13 cellular contexts compared by ENCODE assay signal in genomic region chr4:54053322-54053721, GRCh38. TPM values are rescaled to one million over a fixed set of nuclear protein-coding genes. Genes with fewer than 3 reads are reported as not detected.
A peak's percentile ranks its signal among the peaks of the same experiment; 100 is the strongest.
DNase-seq lines count a peak whose midpoint lies in the region; ATAC-seq and TF ChIP-seq lines count a peak whose summit lies in the region.
"Not testable (repeated sequence)": the region's sequence is repeated elsewhere in the genome, so short reads cannot be mapped to it uniquely, and the experiment has no call there.
"Had no signal": no experiment of that assay in that cellular context is flagged by ENCODE, and none has a peak within 500 bp of the region (broad histone marks: within the 10 kb centered on the region; RNA-seq: fewer than 3 reads in every experiment).

No MANE protein-coding gene starts in this region.

- H3K79me2 ChIP-seq in trophoblast cell (ENCODE audit: control insufficient read depth, insufficient read depth, low read length, poor library complexity): not testable (repeated sequence)

- H3K9ac ChIP-seq in liver (ENCODE audit: low read depth in 1 of 2, low read length in 2 of 2); trophoblast cell (ENCODE audit: low read length): not testable (repeated sequence)

- CTCF ChIA-PET in activated CD4-positive, alpha-beta memory T cell treated with anti-CD3 and anti-CD28 coated beads for 36 hours (lab: Charles Lee): interaction anchor here (0.9 kb wide), 1 partner anchor 181 kb away, joined by 3 read pairs; no protein-coding TSS in a partner anchor

- H4K12ac ChIP-seq in trophoblast cell (ENCODE audit: low read depth, low read length): not testable (repeated sequence)

- H3K79me1 ChIP-seq in trophoblast cell (ENCODE audit: low read length): not testable (repeated sequence)

- H3K36me3 ChIP-seq in MG63: peaks cover 54% of the 10 kb centered on the region
- H3K36me3 ChIP-seq in liver (ENCODE audit: control insufficient read depth in 4 of 4, insufficient read depth in 3 of 4, low read depth in 1 of 4, low read length in 3 of 4); trophoblast cell (ENCODE audit: control insufficient read depth in 1 of 2, insufficient read depth in 2 of 2, low read length in 2 of 2): not testable (repeated sequence)

- POLR2A ChIA-PET in activated CD4-positive, alpha-beta memory T cell treated with anti-CD3 and anti-CD28 coated beads for 36 hours (lab: Charles Lee): interaction anchor here (0.6 kb wide), 1 partner anchor 10 kb away, joined by 3 read pairs; no protein-coding TSS in a partner anchor

- H3K4me1 ChIP-seq in liver (ENCODE audit: control insufficient read depth in 4 of 4, insufficient read depth in 4 of 4, low read length in 3 of 4): peaks cover 5 to 61% (median 40%) of the 10 kb centered on the region in 4 donors
- H3K4me1 ChIP-seq in trophoblast cell (ENCODE audit: control insufficient read depth in 1 of 2, insufficient read depth in 2 of 2, low read length in 2 of 2): not testable (repeated sequence)

- H3K27me3 ChIP-seq in MG63; liver (ENCODE audit: control insufficient read depth in 4 of 4, insufficient read depth in 4 of 4, low read length in 3 of 4); trophoblast cell (ENCODE audit: insufficient read depth, low read length): not testable (repeated sequence)

- H3K4me2 ChIP-seq in trophoblast cell (ENCODE audit: low read length): not testable (repeated sequence)

- H3K4me3 Mint-ChIP-seq in activated CD4-positive, alpha-beta memory T cell treated with anti-CD3 and anti-CD28 coated beads for 36 hours: not testable (repeated sequence)

- not testable (repeated sequence) for TF ChIP-seq RAD21 in liver (IDR thresholded peaks at IDR 0.05)

- H3K18ac ChIP-seq in trophoblast cell (ENCODE audit: low read length): not testable (repeated sequence)

- H2AK5ac ChIP-seq in trophoblast cell (ENCODE audit: low read length): not testable (repeated sequence)

- H4K91ac ChIP-seq in trophoblast cell (ENCODE audit: low read depth, low read length): not testable (repeated sequence)

- not testable (repeated sequence) for H3K27ac Mint-ChIP-seq in activated CD4-positive, alpha-beta memory T cell treated with anti-CD3 and anti-CD28 coated beads for 36 hours

- not testable (repeated sequence) for H3K4me3 ChIP-seq in MG63; liver (ENCODE audit: low read depth in 1 of 3, low read length in 3 of 3); trophoblast cell (ENCODE audit: low read depth, low read length)

- not testable (repeated sequence) for H2AFZ ChIP-seq in trophoblast cell (ENCODE audit: insufficient read depth, low read length, poor library complexity)

- not testable (repeated sequence) for ATAC-seq in Right ventricle myocardium inferior

- H3K14ac ChIP-seq in trophoblast cell (ENCODE audit: low read length): not testable (repeated sequence)

- not testable (repeated sequence) for H3K23ac ChIP-seq in trophoblast cell (ENCODE audit: low read length)

- H3K27me3 Mint-ChIP-seq in activated CD4-positive, alpha-beta memory T cell treated with anti-CD3 and anti-CD28 coated beads for 36 hours: not testable (repeated sequence)

- H3K4me1 Mint-ChIP-seq in activated CD4-positive, alpha-beta memory T cell treated with anti-CD3 and anti-CD28 coated beads for 36 hours (ENCODE audit: low read depth): peaks cover 57% of the 10 kb centered on the region

- H3K9me3 Mint-ChIP-seq in activated CD4-positive, alpha-beta memory T cell treated with anti-CD3 and anti-CD28 coated beads for 36 hours: not testable (repeated sequence)

- H2BK120ac ChIP-seq in trophoblast cell (ENCODE audit: insufficient read depth, low read length, poor library complexity): not testable (repeated sequence)

- H3K27ac ChIP-seq in liver (ENCODE audit: low read depth in 1 of 2, low read length in 2 of 2): peak overlapping the region in 1 of 2 donors; percentile 25
- not testable (repeated sequence) for H3K27ac ChIP-seq in trophoblast cell (ENCODE audit: low read depth, low read length)

- H3K4ac ChIP-seq in trophoblast cell (ENCODE audit: low read depth, low read length): not testable (repeated sequence)

- DNase-seq in ELR (ENCODE audit: low read depth) (peak; percentile 8), MG63 (peak; percentile 47), NCI-H226 (peak; percentile 5), Right ventricle myocardium inferior (ENCODE audit: missing footprints) (peak; percentile 68), trophoblast cell (peak; percentile 26 to 67)
- DNase-seq in activated CD4-positive, alpha-beta memory T cell treated with anti-CD3 and anti-CD28 coated beads for 36 hours: peak; percentile 12

- not testable (repeated sequence) for H3K36me3 Mint-ChIP-seq in activated CD4-positive, alpha-beta memory T cell treated with anti-CD3 and anti-CD28 coated beads for 36 hours

- intact Hi-C loops in activated CD4-positive, alpha-beta memory T cell treated with anti-CD3 and anti-CD28 coated beads for 36 hours (cut with micrococcal nuclease); Right ventricle myocardium inferior (cut with DNase I): not testable (repeated sequence)

- 42% methylated on average over 5 of the region's 5 CpGs for WGBS in liver
- no CpG with 5 or more reads among the region's 5 CpGs for WGBS in trophoblast cell (ENCODE audit: extremely low coverage, insufficient coverage, insufficient read length)

- not testable (repeated sequence) for H4K8ac ChIP-seq in trophoblast cell (ENCODE audit: low read depth, low read length)

- not testable (repeated sequence) for TF ChIP-seq CTCF in liver (IDR thresholded peaks at IDR 0.05; ENCODE audit: low read depth, low read length, missing input control)

- H2BK12ac ChIP-seq in trophoblast cell (ENCODE audit: low read length): not testable (repeated sequence)

- not testable (repeated sequence) for H3K9me3 ChIP-seq in MG63; liver (ENCODE audit: control insufficient read depth in 4 of 4, low read length in 3 of 4); trophoblast cell (ENCODE audit: insufficient read depth, low read depth, low read length)

- not testable (repeated sequence) for H2BK5ac ChIP-seq in trophoblast cell (ENCODE audit: low read depth, low read length, poor library complexity)

TF ChIP-seq in liver, 16 proteins besides CTCF, POLR2A, EP300 and RAD21:
- peak; percentile 59 for TF ChIP-seq SP1 (IDR thresholded peaks at IDR 0.05)
- TF ChIP-seq HNF4A (conservative IDR thresholded peaks at IDR 0.05): peak in 1 of 2 donors; percentile 24
- peak; percentile 58 to 69 for TF ChIP-seq RXRA (IDR thresholded peaks at IDR 0.05)
- TF ChIP-seq, protein P1, sequence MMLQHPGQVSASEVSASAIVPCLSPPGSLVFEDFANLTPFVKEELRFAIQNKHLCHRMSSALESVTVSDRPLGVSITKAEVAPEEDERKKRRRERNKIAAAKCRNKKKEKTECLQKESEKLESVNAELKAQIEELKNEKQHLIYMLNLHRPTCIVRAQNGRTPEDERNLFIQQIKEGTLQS (IDR thresholded peaks at IDR 0.05): peak; percentile 64

RNA-seq across cellular contexts. Expression of gene CHIC2, which starts 11.1 kb away (rescaled TPM):
- total RNA-seq in MG63 (2014; rRNA removed; shearing (Covaris generic); ENCODE audit: low replicate concordance): 179 and 219 TPM in 2 replicates
- total RNA-seq in activated CD4-positive, alpha-beta memory T cell treated with anti-CD3 and anti-CD28 coated beads for 36 hours: 10 to 100 TPM; 11.2 to 11.8 TPM
- 10.1 TPM for total RNA-seq in Right ventricle myocardium inferior
- 10 to 100 TPM; 21.7 to 26.2 TPM for total RNA-seq in liver
- polyA plus RNA-seq in liver: 10 to 100 TPM in 1 of 2 donors, 1 to 10 TPM in 1; 9.3 to 15.1 TPM
- polyA plus RNA-seq in trophoblast cell (2013): 19.9 and 20.4 TPM in 2 replicates

RNA-seq across cellular contexts. Expression of gene GSX2, which starts 46.6 kb away (rescaled TPM):
- total RNA-seq in MG63 (2014; rRNA removed; shearing (Covaris generic); ENCODE audit: low replicate concordance): not detected in 2 replicates
- not detected for total RNA-seq in activated CD4-positive, alpha-beta memory T cell treated with anti-CD3 and anti-CD28 coated beads for 36 hours
- total RNA-seq in Right ventricle myocardium inferior (not detected), liver (not detected)
- not detected for polyA plus RNA-seq in liver
- 0.07 and 0.10 TPM in 2 replicates for polyA plus RNA-seq in trophoblast cell (2013)
- total RNA-seq: Calu3; CD4-positive, alpha-beta memory T cell; Daoy; HFFc6 had no signal
- polyA plus RNA-seq: A549; CD14-positive monocyte; CD4-positive, alpha-beta memory T cell had no signal

Comparison
In these comparisons a context has a peak if more than half of its experiments do, and no peak if none do; other contexts are left out.
1. DNase-seq: peak in every context shown above with its lines; median percentile 68 in Right ventricle myocardium inferior; 47 in MG63; 46 in trophoblast cell; 12 in activated CD4-positive, alpha-beta memory T cell treated with anti-CD3 and anti-CD28 coated beads for 36 hours; 8 in ELR; 5 in NCI-H226.